1 cellular context compared by ENCODE assay signal in genomic region chr10:117610321-117610720, GRCh38.
TF ChIP-seq lines count a peak whose summit lies in the region.

No MANE protein-coding gene starts in this region.

TF ChIP-seq in H1, 55 proteins besides CTCF, POLR2A, EP300 and RAD21 (continued from another document):
- TF ChIP-seq ATF2 (IDR thresholded peaks at IDR 0.05; ENCODE audit: low read length), result no peak
- TF ChIP-seq TCF12 (IDR thresholded peaks at IDR 0.05; ENCODE audit: low read depth, low read length), result no peak
